In genomic region chr3:156620260-156620659, GRCh38 we compare ENCODE assay signal across 12 cellular contexts. TPM values are rescaled to one million over a fixed set of nuclear protein-coding genes. Genes with fewer than 3 reads are reported as not detected.
DNase-seq lines count a peak whose midpoint lies in the region.
"Had no signal": no experiment of that assay in that cellular context is flagged by ENCODE, and none has a peak within 500 bp of the region (broad histone marks: within the 10 kb centered on the region; RNA-seq: fewer than 3 reads in every experiment).

No MANE protein-coding gene starts in this region.

- H3K4me1 ChIP-seq in trophoblast cell (ENCODE audit: control insufficient read depth in 1 of 2, insufficient read depth in 2 of 2, low read length in 2 of 2) = peaks cover 0 to 3% of the 10 kb centered on the region in 2 experiments

- no peak overlapping the region for H3K27ac Mint-ChIP-seq in activated naive CD4-positive, alpha-beta T cell treated with anti-CD3 and anti-CD28 coated beads, Interleukin-2, amount 10 ng/mL, durations not matched to agents 7 days and 5 days

- no peak overlapping the region for H3K4me3 ChIP-seq in trophoblast cell (ENCODE audit: low read depth, low read length)
- H3K4me3 ChIP-seq: skin epidermis had no signal

- H3K79me1 ChIP-seq in trophoblast cell (ENCODE audit: low read length) = no peaks in the 10 kb centered on the region

- no peaks in the 10 kb centered on the region for H3K9me3 ChIP-seq in trophoblast cell (ENCODE audit: insufficient read depth, low read depth, low read length)

- peaks cover 2% of the 10 kb centered on the region for H3K4me1 Mint-ChIP-seq in activated naive CD4-positive, alpha-beta T cell treated with anti-CD3 and anti-CD28 coated beads, Interleukin-2, amount 10 ng/mL, durations not matched to agents 7 days and 5 days

- peak overlapping the region; percentile 48 for H4K91ac ChIP-seq in trophoblast cell (ENCODE audit: low read depth, low read length)

- no peak overlapping the region for H3K4me3 Mint-ChIP-seq in activated naive CD4-positive, alpha-beta T cell treated with anti-CD3 and anti-CD28 coated beads, Interleukin-2, amount 10 ng/mL, durations not matched to agents 7 days and 5 days

- H2BK120ac ChIP-seq in trophoblast cell (ENCODE audit: insufficient read depth, low read length, poor library complexity) = no peak overlapping the region

- no peak overlapping the region for H2BK5ac ChIP-seq in trophoblast cell (ENCODE audit: low read depth, low read length, poor library complexity)

- H3K9ac ChIP-seq in trophoblast cell (ENCODE audit: low read length) = no peak overlapping the region

- no peak overlapping the region for H2AK5ac ChIP-seq in trophoblast cell (ENCODE audit: low read length)

- no peak overlapping the region for H4K8ac ChIP-seq in trophoblast cell (ENCODE audit: low read depth, low read length)

- no peaks in the 10 kb centered on the region for H3K9me3 Mint-ChIP-seq in activated naive CD4-positive, alpha-beta T cell treated with anti-CD3 and anti-CD28 coated beads, Interleukin-2, amount 10 ng/mL, durations not matched to agents 7 days and 5 days

- no peaks in the 10 kb centered on the region for H3K36me3 ChIP-seq in trophoblast cell (ENCODE audit: control insufficient read depth in 1 of 2, insufficient read depth in 2 of 2, low read length in 2 of 2)

- no CpG with 5 or more reads among the region's 2 CpGs for WGBS in trophoblast cell (ENCODE audit: extremely low coverage, insufficient coverage, insufficient read length)

- DNase-seq in NCI-H1092 treated with DMSO at 0.1 percent for 48 hours (lab: John Stamatoyannopoulos, UW) = peak; percentile 6
- no peak for DNase-seq in NCI-H1092 (lab: John Stamatoyannopoulos, UW)
- peak; percentile 82 to 95 for DNase-seq in NCI-H2081 (lab: John Stamatoyannopoulos, UW)
- DNase-seq in SW480 (ENCODE audit: low spot score) = peak; percentile 31
- peak in 1 of 2 donors; percentile 25 for DNase-seq in trophoblast cell
- DNase-seq in activated naive CD4-positive, alpha-beta T cell treated with anti-CD3 and anti-CD28 coated beads, Interleukin-2, amount 10 ng/mL, durations not matched to agents 7 days and 5 days = no peak
- DNase-seq in EL = no peak
- DNase-seq in AG08395 (ENCODE audit: low spot score) = no peak
- DNase-seq: dermis blood vessel endothelial cell, hippocampal formation had no signal

- no peak overlapping the region for H2BK12ac ChIP-seq in trophoblast cell (ENCODE audit: low read length)

- no peak overlapping the region for H3K18ac ChIP-seq in trophoblast cell (ENCODE audit: low read length)

- CTCF ChIA-PET in activated naive CD4-positive, alpha-beta T cell treated with anti-CD3 and anti-CD28 coated beads, Interleukin-2, amount 10 ng/mL, durations not matched to agents 7 days and 5 days (lab: Charles Lee) = interaction anchor here (0.9 kb wide), 1 partner anchor 511 kb away, joined by 3 read pairs; no protein-coding TSS in a partner anchor

- H3K23ac ChIP-seq in trophoblast cell (ENCODE audit: low read length) = no peak overlapping the region

- H3K79me2 ChIP-seq in trophoblast cell (ENCODE audit: control insufficient read depth, insufficient read depth, low read length, poor library complexity) = no peaks in the 10 kb centered on the region

- H3K4me2 ChIP-seq in trophoblast cell (ENCODE audit: low read length) = no peak overlapping the region

- H3K27me3 Mint-ChIP-seq in activated naive CD4-positive, alpha-beta T cell treated with anti-CD3 and anti-CD28 coated beads, Interleukin-2, amount 10 ng/mL, durations not matched to agents 7 days and 5 days = peaks cover 10% of the 10 kb centered on the region

- H3K4ac ChIP-seq in trophoblast cell (ENCODE audit: low read depth, low read length) = no peak overlapping the region

- H4K12ac ChIP-seq in trophoblast cell (ENCODE audit: low read depth, low read length) = no peak overlapping the region

- no peaks in the 10 kb centered on the region for H3K27me3 ChIP-seq in trophoblast cell (ENCODE audit: insufficient read depth, low read length)

- no peak overlapping the region for H2AFZ ChIP-seq in trophoblast cell (ENCODE audit: insufficient read depth, low read length, poor library complexity)

- no peak overlapping the region for H3K27ac ChIP-seq in trophoblast cell (ENCODE audit: low read depth, low read length)
- H3K27ac ChIP-seq: skin epidermis, VCaP had no signal

- no peaks in the 10 kb centered on the region for H3K36me3 Mint-ChIP-seq in activated naive CD4-positive, alpha-beta T cell treated with anti-CD3 and anti-CD28 coated beads, Interleukin-2, amount 10 ng/mL, durations not matched to agents 7 days and 5 days

- no peak overlapping the region for H3K14ac ChIP-seq in trophoblast cell (ENCODE audit: low read length)

RNA-seq across cellular contexts. Expression of gene TIPARP, which starts 54.1 kb away (rescaled TPM):
- 31.9 and 33.4 TPM in 2 replicates for polyA plus RNA-seq in trophoblast cell (2013)

Comparison
In these comparisons a context has a peak if more than half of its experiments do, and no peak if none do; other contexts are left out.
1. DNase-seq: peak in NCI-H1092 treated with DMSO at 0.1 percent for 48 hours (single experiment), NCI-H2081 (2 of 2) and SW480 (single experiment); none in NCI-H1092 (single experiment), activated naive CD4-positive, alpha-beta T cell treated with anti-CD3 and anti-CD28 coated beads, Interleukin-2, amount 10 ng/mL, durations not matched to agents 7 days and 5 days (single experiment), EL (single experiment) and AG08395 (single experiment).